1 cellular context compared by ENCODE assay signal in genomic region chr3:100260081-100260684, GRCh38.
TF ChIP-seq lines count a peak whose summit lies in the region.

No MANE protein-coding gene starts in this region.

TF ChIP-seq in HepG2, 621 proteins besides CTCF, POLR2A, EP300 and RAD21 (continued from another document and continues in another):
- TF ChIP-seq HOMEZ (CRISPR knock-in tag; IDR thresholded peaks at IDR 0.05; ENCODE audit: low read depth), result no peak
- TF ChIP-seq EED (CRISPR knock-in tag; IDR thresholded peaks at IDR 0.05), result no peak
- no peak for TF ChIP-seq DPF2 (CRISPR knock-in tag; IDR thresholded peaks at IDR 0.05; ENCODE audit: borderline replicate concordance, low read depth)
- TF ChIP-seq RCOR2 (CRISPR knock-in tag; IDR thresholded peaks at IDR 0.05), result 0 out of 2 replicates have a peak, but pooled peaks have one; percentile 9
- 0 out of 2 replicates have a peak, but pooled peaks have one; percentile 76 for TF ChIP-seq RARG (CRISPR knock-in tag; IDR thresholded peaks at IDR 0.05; ENCODE audit: low read depth)
- TF ChIP-seq NR2F2 (IDR thresholded peaks at IDR 0.05; ENCODE audit: borderline replicate concordance, low read depth), result no peak
- TF ChIP-seq ZNF839 (CRISPR knock-in tag; IDR thresholded peaks at IDR 0.05; ENCODE audit: borderline replicate concordance), result no peak
- TF ChIP-seq ZNF496 (CRISPR knock-in tag; IDR thresholded peaks at IDR 0.05; ENCODE audit: insufficient replicate concordance), result no peak
- TF ChIP-seq, protein P1, sequence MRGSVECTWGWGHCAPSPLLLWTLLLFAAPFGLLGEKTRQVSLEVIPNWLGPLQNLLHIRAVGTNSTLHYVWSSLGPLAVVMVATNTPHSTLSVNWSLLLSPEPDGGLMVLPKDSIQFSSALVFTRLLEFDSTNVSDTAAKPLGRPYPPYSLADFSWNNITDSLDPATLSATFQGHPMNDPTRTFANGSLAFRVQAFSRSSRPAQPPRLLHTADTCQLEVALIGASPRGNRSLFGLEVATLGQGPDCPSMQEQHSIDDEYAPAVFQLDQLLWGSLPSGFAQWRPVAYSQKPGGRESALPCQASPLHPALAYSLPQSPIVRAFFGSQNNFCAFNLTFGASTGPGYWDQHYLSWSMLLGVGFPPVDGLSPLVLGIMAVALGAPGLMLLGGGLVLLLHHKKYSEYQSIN (CRISPR knock-in tag; IDR thresholded peaks at IDR 0.05; ENCODE audit: borderline replicate concordance), result no peak
- no peak for TF ChIP-seq ZNF18 (CRISPR knock-in tag; IDR thresholded peaks at IDR 0.05; ENCODE audit: insufficient replicate concordance)
- TF ChIP-seq ATF5 (CRISPR knock-in tag; IDR thresholded peaks at IDR 0.05; ENCODE audit: low read depth), result no peak
- no peak for TF ChIP-seq CAMTA2 (CRISPR knock-in tag; IDR thresholded peaks at IDR 0.05; ENCODE audit: borderline replicate concordance)
- no peak for TF ChIP-seq ZNF224 (CRISPR knock-in tag; IDR thresholded peaks at IDR 0.05)
- TF ChIP-seq, protein P2, sequence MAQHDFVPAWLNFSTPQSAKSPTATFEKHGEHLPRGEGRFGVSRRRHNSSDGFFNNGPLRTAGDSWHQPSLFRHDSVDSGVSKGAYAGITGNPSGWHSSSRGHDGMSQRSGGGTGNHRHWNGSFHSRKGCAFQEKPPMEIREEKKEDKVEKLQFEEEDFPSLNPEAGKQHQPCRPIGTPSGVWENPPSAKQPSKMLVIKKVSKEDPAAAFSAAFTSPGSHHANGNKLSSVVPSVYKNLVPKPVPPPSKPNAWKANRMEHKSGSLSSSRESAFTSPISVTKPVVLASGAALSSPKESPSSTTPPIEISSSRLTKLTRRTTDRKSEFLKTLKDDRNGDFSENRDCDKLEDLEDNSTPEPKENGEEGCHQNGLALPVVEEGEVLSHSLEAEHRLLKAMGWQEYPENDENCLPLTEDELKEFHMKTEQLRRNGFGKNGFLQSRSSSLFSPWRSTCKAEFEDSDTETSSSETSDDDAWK (CRISPR knock-in tag; IDR thresholded peaks at IDR 0.05), result no peak
- TF ChIP-seq ZFAT (CRISPR knock-in tag; conservative IDR thresholded peaks at IDR 0.05), result no peak
- no peak for TF ChIP-seq RELA (CRISPR knock-in tag; IDR thresholded peaks at IDR 0.05)
- TF ChIP-seq KIAA2018 (CRISPR knock-in tag; IDR thresholded peaks at IDR 0.05; ENCODE audit: borderline replicate concordance), result no peak
- TF ChIP-seq, protein P3, sequence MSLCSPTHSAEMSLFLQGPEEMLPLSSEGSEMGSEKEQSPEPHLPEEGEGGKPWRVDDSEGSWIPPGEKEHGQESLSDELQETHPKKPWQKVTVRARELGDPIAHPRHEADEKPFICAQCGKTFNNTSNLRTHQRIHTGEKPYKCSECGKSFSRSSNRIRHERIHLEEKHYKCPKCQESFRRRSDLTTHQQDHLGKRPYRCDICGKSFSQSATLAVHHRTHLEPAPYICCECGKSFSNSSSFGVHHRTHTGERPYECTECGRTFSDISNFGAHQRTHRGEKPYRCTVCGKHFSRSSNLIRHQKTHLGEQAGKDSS (CRISPR knock-in tag; IDR thresholded peaks at IDR 0.05; ENCODE audit: borderline replicate concordance, low read depth), result peak; percentile 8
- TF ChIP-seq, protein P4, sequence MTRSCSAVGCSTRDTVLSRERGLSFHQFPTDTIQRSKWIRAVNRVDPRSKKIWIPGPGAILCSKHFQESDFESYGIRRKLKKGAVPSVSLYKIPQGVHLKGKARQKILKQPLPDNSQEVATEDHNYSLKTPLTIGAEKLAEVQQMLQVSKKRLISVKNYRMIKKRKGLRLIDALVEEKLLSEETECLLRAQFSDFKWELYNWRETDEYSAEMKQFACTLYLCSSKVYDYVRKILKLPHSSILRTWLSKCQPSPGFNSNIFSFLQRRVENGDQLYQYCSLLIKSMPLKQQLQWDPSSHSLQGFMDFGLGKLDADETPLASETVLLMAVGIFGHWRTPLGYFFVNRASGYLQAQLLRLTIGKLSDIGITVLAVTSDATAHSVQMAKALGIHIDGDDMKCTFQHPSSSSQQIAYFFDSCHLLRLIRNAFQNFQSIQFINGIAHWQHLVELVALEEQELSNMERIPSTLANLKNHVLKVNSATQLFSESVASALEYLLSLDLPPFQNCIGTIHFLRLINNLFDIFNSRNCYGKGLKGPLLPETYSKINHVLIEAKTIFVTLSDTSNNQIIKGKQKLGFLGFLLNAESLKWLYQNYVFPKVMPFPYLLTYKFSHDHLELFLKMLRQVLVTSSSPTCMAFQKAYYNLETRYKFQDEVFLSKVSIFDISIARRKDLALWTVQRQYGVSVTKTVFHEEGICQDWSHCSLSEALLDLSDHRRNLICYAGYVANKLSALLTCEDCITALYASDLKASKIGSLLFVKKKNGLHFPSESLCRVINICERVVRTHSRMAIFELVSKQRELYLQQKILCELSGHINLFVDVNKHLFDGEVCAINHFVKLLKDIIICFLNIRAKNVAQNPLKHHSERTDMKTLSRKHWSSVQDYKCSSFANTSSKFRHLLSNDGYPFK (CRISPR knock-in tag; IDR thresholded peaks at IDR 0.05; ENCODE audit: borderline replicate concordance), result no peak
- TF ChIP-seq, protein P5, sequence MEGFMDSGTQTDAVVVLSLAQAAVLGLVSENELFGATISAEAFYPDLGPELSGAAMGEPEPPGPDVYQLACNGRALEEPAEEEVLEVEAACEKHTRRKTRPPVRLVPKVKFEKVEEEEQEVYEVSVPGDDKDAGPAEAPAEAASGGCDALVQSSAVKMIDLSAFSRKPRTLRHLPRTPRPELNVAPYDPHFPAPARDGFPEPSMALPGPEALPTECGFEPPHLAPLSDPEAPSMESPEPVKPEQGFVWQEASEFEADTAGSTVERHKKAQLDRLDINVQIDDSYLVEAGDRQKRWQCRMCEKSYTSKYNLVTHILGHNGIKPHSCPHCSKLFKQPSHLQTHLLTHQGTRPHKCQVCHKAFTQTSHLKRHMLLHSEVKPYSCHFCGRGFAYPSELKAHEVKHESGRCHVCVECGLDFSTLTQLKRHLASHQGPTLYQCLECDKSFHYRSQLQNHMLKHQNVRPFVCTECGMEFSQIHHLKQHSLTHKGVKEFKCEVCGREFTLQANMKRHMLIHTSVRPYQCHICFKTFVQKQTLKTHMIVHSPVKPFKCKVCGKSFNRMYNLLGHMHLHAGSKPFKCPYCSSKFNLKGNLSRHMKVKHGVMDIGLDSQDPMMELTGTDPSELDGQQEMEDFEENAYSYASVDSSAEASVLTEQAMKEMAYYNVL (CRISPR knock-in tag; IDR thresholded peaks at IDR 0.05; ENCODE audit: borderline replicate concordance), result no peak
- no peak for TF ChIP-seq KAT8 (CRISPR knock-in tag; IDR thresholded peaks at IDR 0.05)
- TF ChIP-seq NFIC (IDR thresholded peaks at IDR 0.05; ENCODE audit: low read length), result 0 out of 2 replicates have a peak, but pooled peaks have one; percentile 32
- TF ChIP-seq, protein P6, sequence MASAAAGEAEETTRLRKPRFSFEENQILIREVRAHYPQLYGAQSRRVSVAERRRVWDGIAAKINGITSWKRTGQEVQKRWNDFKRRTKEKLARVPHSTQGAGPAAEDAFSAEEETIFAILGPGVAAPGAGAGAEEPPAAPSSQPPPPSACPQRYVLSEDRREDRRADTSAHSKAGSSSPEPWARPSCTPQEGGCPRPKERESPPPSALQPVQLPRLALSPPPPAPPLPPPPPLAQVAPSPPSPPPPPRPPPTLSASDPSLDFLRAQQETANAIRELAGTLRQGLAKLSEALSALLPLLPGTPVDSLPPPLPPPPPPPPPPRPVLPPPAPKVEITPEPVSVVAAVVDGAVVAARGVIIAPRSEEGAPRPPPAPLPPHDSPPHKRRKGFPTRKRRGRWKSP (CRISPR knock-in tag; IDR thresholded peaks at IDR 0.05), result no peak; the same call in 1 of the 2 replicates
- no peak for TF ChIP-seq FOXC1 (CRISPR knock-in tag; IDR thresholded peaks at IDR 0.05; ENCODE audit: borderline replicate concordance)
- TF ChIP-seq CCDC6 (CRISPR knock-in tag; IDR thresholded peaks at IDR 0.05), result no peak
- TF ChIP-seq SNRNP70 (IDR thresholded peaks at IDR 0.05; ENCODE audit: low read depth, low read length), result no peak
- TF ChIP-seq PHB2 (IDR thresholded peaks at IDR 0.05; ENCODE audit: partially characterized antibody), result no peak
- TF ChIP-seq, protein P7, sequence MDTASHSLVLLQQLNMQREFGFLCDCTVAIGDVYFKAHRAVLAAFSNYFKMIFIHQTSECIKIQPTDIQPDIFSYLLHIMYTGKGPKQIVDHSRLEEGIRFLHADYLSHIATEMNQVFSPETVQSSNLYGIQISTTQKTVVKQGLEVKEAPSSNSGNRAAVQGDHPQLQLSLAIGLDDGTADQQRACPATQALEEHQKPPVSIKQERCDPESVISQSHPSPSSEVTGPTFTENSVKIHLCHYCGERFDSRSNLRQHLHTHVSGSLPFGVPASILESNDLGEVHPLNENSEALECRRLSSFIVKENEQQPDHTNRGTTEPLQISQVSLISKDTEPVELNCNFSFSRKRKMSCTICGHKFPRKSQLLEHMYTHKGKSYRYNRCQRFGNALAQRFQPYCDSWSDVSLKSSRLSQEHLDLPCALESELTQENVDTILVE (CRISPR knock-in tag; IDR thresholded peaks at IDR 0.05), result no peak
- TF ChIP-seq ZNF724P (CRISPR knock-in tag; IDR thresholded peaks at IDR 0.05; ENCODE audit: borderline replicate concordance), result 0 out of 2 replicates have a peak, but pooled peaks have one; percentile 22
- TF ChIP-seq ZNF652 (CRISPR knock-in tag; IDR thresholded peaks at IDR 0.05; ENCODE audit: borderline replicate concordance, low read depth), result no peak
- TF ChIP-seq ZNF598 (CRISPR knock-in tag; IDR thresholded peaks at IDR 0.05; ENCODE audit: borderline replicate concordance), result peak; percentile 47; the same call in 1 of the 2 replicates
- TF ChIP-seq PAWR (CRISPR knock-in tag; IDR thresholded peaks at IDR 0.05; ENCODE audit: borderline replicate concordance), result no peak
- TF ChIP-seq ZSCAN9 (CRISPR knock-in tag; IDR thresholded peaks at IDR 0.05; ENCODE audit: borderline replicate concordance), result no peak
